Comparison of ENCODE assay signal across 1 cellular context in genomic region chr4:174119051-174119450, GRCh38.
TF ChIP-seq lines count a peak whose summit lies in the region.

No MANE protein-coding gene starts in this region.

TF ChIP-seq in HepG2, 621 proteins besides CTCF, POLR2A, EP300 and RAD21 (continued from another document):
- no peak for TF ChIP-seq MNT (IDR thresholded peaks at IDR 0.05)
- TF ChIP-seq ZNF644 (CRISPR knock-in tag; IDR thresholded peaks at IDR 0.05; ENCODE audit: low read depth): 0 out of 2 replicates have a peak, but pooled peaks have one; percentile 32
- no peak for TF ChIP-seq MTF1 (CRISPR knock-in tag; IDR thresholded peaks at IDR 0.05)
- no peak for TF ChIP-seq FOXK1 (CRISPR knock-in tag; IDR thresholded peaks at IDR 0.05; ENCODE audit: borderline replicate concordance, low read depth)
- no peak for TF ChIP-seq ZNF407 (CRISPR knock-in tag; IDR thresholded peaks at IDR 0.05; ENCODE audit: not compliant biosample characterization)
- TF ChIP-seq AGO2 (optimal IDR thresholded peaks at IDR 0.05; ENCODE audit: low read depth, low read length): no peak
- no peak for TF ChIP-seq SOX13 (IDR thresholded peaks at IDR 0.05)
- no peak for TF ChIP-seq SOX13 (CRISPR knock-in tag; conservative IDR thresholded peaks at IDR 0.05 in 1 of 2, IDR thresholded peaks at IDR 0.05 in 1 of 2)
